Comparison of ENCODE assay signal across 16 cellular contexts in the genomic region with DNA sequence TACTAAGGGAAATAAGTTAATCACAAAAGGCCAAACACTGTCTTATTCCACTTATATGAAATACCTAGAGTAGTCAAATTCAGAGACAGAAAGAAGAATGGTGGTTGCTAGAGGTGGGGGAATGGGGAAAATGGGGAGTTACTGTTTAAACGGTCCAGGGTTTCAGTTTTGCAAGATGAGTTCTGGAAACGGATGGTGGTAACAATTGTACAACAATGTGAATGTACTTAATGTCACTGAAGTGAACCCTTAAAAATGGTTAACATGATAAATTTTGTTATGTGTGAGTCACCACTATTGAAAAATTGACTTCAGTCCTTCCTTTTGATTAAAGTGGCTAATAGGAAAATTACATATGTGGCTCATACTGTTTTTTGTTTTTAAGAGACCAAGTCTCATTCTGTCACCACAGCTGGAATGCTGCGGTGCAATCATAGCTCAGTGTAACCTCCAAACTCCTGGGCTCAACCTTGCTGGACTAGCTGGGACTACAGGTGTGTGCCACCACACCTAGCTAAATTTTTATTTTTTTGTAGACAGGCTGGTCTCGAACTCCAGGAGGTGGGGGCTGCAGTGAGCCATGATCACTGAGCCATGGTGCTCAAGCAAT. TPM values are rescaled to one million over a fixed set of nuclear protein-coding genes. Genes with fewer than 3 reads are reported as not detected.
DNase-seq lines count a peak whose midpoint lies in the region; ATAC-seq, FAIRE-seq and TF ChIP-seq lines count a peak whose summit lies in the region.
"Had no signal": no experiment of that assay in that cellular context is flagged by ENCODE, and none has a peak within 500 bp of the region (broad histone marks: within the 10 kb centered on the region; RNA-seq: fewer than 3 reads in every experiment).

No MANE protein-coding gene starts in this region.

- H3K9me2 ChIP-seq in MM.1S (replicated peaks; ENCODE audit: insufficient read depth, low read length) (no peaks in the 10 kb centered on the region), PC-3 (replicated peaks; ENCODE audit: low read length) (no peaks in the 10 kb centered on the region)
- H3K9me2 ChIP-seq: SK-N-SH had no signal

- TF ChIP-seq CTCF in HepG2 (CRISPR knock-in tag; IDR thresholded peaks at IDR 0.05) (no peak), right lobe of liver (IDR thresholded peaks at IDR 0.05) (no peak), MM.1S (IDR thresholded peaks at IDR 0.05; ENCODE audit: low read length) (no peak), PC-3 (conservative IDR thresholded peaks at IDR 0.05; ENCODE audit: low read depth, low read length) (no peak)

- no peak for TF ChIP-seq EP300 in HepG2 (IDR thresholded peaks at IDR 0.05; ENCODE audit: low read depth in 2 of 2, low read length in 2 of 2)
- TF ChIP-seq EP300 in HepG2 (CRISPR knock-in tag; IDR thresholded peaks at IDR 0.05; ENCODE audit: borderline replicate concordance) = no peak

- TF ChIP-seq RAD21 in HepG2 (CRISPR knock-in tag; IDR thresholded peaks at IDR 0.05) = no peak

- H3K36me3 ChIP-seq in HepG2 (replicated peaks in 1 of 2; ENCODE audit: control insufficient read depth in 1 of 2, insufficient read depth in 2 of 2, low read length in 2 of 2) (peaks cover 0 to 1% of the 10 kb centered on the region in 2 experiments; a peak in 1 of 5 replicates), right lobe of liver (no peaks in the 10 kb centered on the region), MM.1S (replicated peaks; ENCODE audit: insufficient read depth, low read length) (no peaks in the 10 kb centered on the region), PC-3 (ENCODE audit: low read depth, low read length) (no peaks in the 10 kb centered on the region)

- 80% methylated on average over 4 of the region's 4 CpGs for WGBS in HepG2 (ENCODE audit: low lambda C conversion rate)
- 47% methylated on average over 4 of the region's 4 CpGs for WGBS in right lobe of liver (ENCODE audit: insufficient coverage, low coverage, low lambda C conversion rate, missing lambda C conversion rate)

- H3K27ac ChIP-seq in HepG2 (ENCODE audit: extremely low read length, insufficient read depth, low read length) (no peak overlapping the region), right lobe of liver (no peak overlapping the region), MM.1S (ENCODE audit: low read length) (peak overlapping the region; percentile 31; the same call in 1 of the 2 replicates), PC-3 (ENCODE audit: low read length) (no peak overlapping the region)
- H3K27ac ChIP-seq: BLaER1, body of pancreas had no signal

- H3K27me3 ChIP-seq in HepG2 (ENCODE audit: control insufficient read depth in 1 of 2, insufficient read depth in 2 of 2, low read length in 2 of 2) (no peaks in the 10 kb centered on the region), right lobe of liver (no peaks in the 10 kb centered on the region), MM.1S (replicated peaks; ENCODE audit: insufficient read depth, low read length) (no peaks in the 10 kb centered on the region), PC-3 (ENCODE audit: low read length) (no peaks in the 10 kb centered on the region)
- H3K27me3 ChIP-seq: BLaER1, body of pancreas had no signal

- BruUV-seq in HepG2 (replicated peaks; lab: Mats Ljungman, UMichigan) = no TSS peak
- no TSS peak for BruUV-seq in PC-3 (replicated peaks; lab: Mats Ljungman, UMichigan)

- in situ Hi-C loops in HepG2 (cut with HindIII; ENCODE audit: extremely low pct_ligation_motif_present, low pct_unique_long_range_greater_than_20kb) = no loop called here

- H3K4me3 ChIP-seq in HepG2 (replicated peaks in 1 of 3; ENCODE audit: insufficient read depth in 1 of 3, low read depth in 2 of 3, low read length in 3 of 3) = no peak overlapping the region
- H3K4me3 ChIP-seq in right lobe of liver = no peak overlapping the region
- no peak overlapping the region for H3K4me3 ChIP-seq in MM.1S (ENCODE audit: low read length)
- no peak overlapping the region for H3K4me3 ChIP-seq in PC-3 (ENCODE audit: low read length)
- H3K4me3 ChIP-seq: BLaER1, body of pancreas had no signal

- intact Hi-C loops in HepG2 (cut with micrococcal nuclease; ENCODE audit: unreplicated experiment) (no loop called here), right lobe of liver (cut with DNase I) (no loop called here), PC-3 (cut with micrococcal nuclease) (no loop called here)

- no peak for FAIRE-seq in HepG2 (lab: Jason Lieb, UNC)

- H3K4me1 ChIP-seq in HepG2 (ENCODE audit: insufficient read depth, low read length) (peaks cover 32% of the 10 kb centered on the region), right lobe of liver (peaks cover 0 to 25% (median 2%) of the 10 kb centered on the region in 4 donors), MM.1S (ENCODE audit: low read length) (peaks cover 11% of the 10 kb centered on the region; the same call in 1 of the 2 replicates), PC-3 (ENCODE audit: insufficient read depth, low read length) (peaks cover 7% of the 10 kb centered on the region; the same call in 1 of the 2 replicates)
- H3K4me1 ChIP-seq: BLaER1 had no signal

- TF ChIP-seq POLR2A in HepG2 (IDR thresholded peaks at IDR 0.05; ENCODE audit: insufficient read depth in 1 of 2, low read depth in 2 of 2, low read length in 2 of 2) (no peak), right lobe of liver (IDR thresholded peaks at IDR 0.05) (no peak)

- POLR2A ChIA-PET in HepG2 (lab: Yijun Ruan, JAX) = interaction anchor here (3.0 kb wide), 1 partner anchor 9 kb away, joined by 13 read pairs; a partner anchor contains a TSS
- POLR2A ChIA-PET in PC-3 (lab: Charles Lee; ENCODE audit: unreplicated experiment) = no interaction called here

- H4K20me1 ChIP-seq in HepG2 (ENCODE audit: insufficient read depth, low read length) (peaks cover 86% of the 10 kb centered on the region), MM.1S (ENCODE audit: insufficient read depth, low read length) (peaks cover 86% of the 10 kb centered on the region), PC-3 (ENCODE audit: low read length) (peaks cover 85% of the 10 kb centered on the region)

- H3F3A ChIP-seq in MM.1S (ENCODE audit: insufficient read depth, low read length) (peaks cover 8% of the 10 kb centered on the region; the same call in 1 of the 2 replicates), PC-3 (ENCODE audit: low read length, unreplicated experiment) (no peaks in the 10 kb centered on the region)

- ATAC-seq in HepG2 = peak; percentile 37; the same call in 1 of the 3 replicates
- no peak for ATAC-seq in right lobe of liver
- peak; percentile 43 for ATAC-seq in GM21786 (IDR thresholded peaks at IDR 0.05; ENCODE audit: unreplicated experiment)
- ATAC-seq in HG03469 (IDR thresholded peaks at IDR 0.05; ENCODE audit: unreplicated experiment) = no peak
- no peak for ATAC-seq in PC-3
- ATAC-seq: body of pancreas had no signal

- CTCF ChIA-PET in HepG2 (lab: Yijun Ruan, JAX; ENCODE audit: low intra/inter-chr PET ratio, low total read pairs) (no interaction called here), PC-3 (lab: Charles Lee) (no interaction called here)

- H3K79me2 ChIP-seq in HepG2 (ENCODE audit: insufficient read depth, low read length) (peaks cover 97% of the 10 kb centered on the region), MM.1S (ENCODE audit: low read length) (peaks cover 99% of the 10 kb centered on the region), PC-3 (ENCODE audit: low read length) (peaks cover 100% of the 10 kb centered on the region)

- no peak for DNase-seq in HepG2 (ENCODE audit: low spot score)
- no peak for DNase-seq in right lobe of liver
- peak; percentile 14 for DNase-seq in MM.1S
- no peak for DNase-seq in effector CD8-positive, alpha-beta T cell (lab: John Stamatoyannopoulos, UW)
- no peak for DNase-seq in PC-3
- DNase-seq in activated effector memory CD4-positive, alpha-beta T cell treated with Interleukin-2 at 50 U/mL for 16 hours = no peak
- DNase-seq: activated CD4-positive, alpha-beta T cell treated with anti-CD3 and anti-CD28 coated beads for 4 hours; body of pancreas; hippocampal formation; NCI-H1105 treated with DMSO at 0.1 percent for 48 hours; NCI-H69; SK-N-SH; stimulated activated CD4-positive, alpha-beta T cell treated with anti-CD3 and anti-CD28 coated beads, Interleukin-4, amount 100 ng/mL, for 1 hour had no signal

- H3K4me2 ChIP-seq in HepG2 (ENCODE audit: low read depth, low read length) (no peak overlapping the region), MM.1S (ENCODE audit: low read depth, low read length) (peak overlapping the region; percentile 7; the same call in 1 of the 2 replicates), PC-3 (ENCODE audit: low read length) (no peak overlapping the region)
- H3K4me2 ChIP-seq: BLaER1, SK-N-SH had no signal

- H2AFZ ChIP-seq in HepG2 (ENCODE audit: low read length) (no peak overlapping the region), MM.1S (ENCODE audit: low read length) (no peak overlapping the region), PC-3 (ENCODE audit: low read length) (no peak overlapping the region)

- H3K9me3 ChIP-seq in HepG2 (ENCODE audit: low read length) = no peaks in the 10 kb centered on the region
- H3K9me3 ChIP-seq in right lobe of liver = no peaks in the 10 kb centered on the region
- H3K9me3 ChIP-seq in MM.1S (replicated peaks; ENCODE audit: insufficient read depth, low read length) = no peaks in the 10 kb centered on the region
- H3K9me3 ChIP-seq in PC-3 (ENCODE audit: low read length) = no peaks in the 10 kb centered on the region
- H3K9me3 ChIP-seq: BLaER1, body of pancreas, SK-N-SH had no signal

- H3K9ac ChIP-seq in HepG2 (ENCODE audit: insufficient read depth, low read depth, low read length) (no peak overlapping the region), MM.1S (ENCODE audit: low read length) (no peak overlapping the region), PC-3 (ENCODE audit: low read length) (no peak overlapping the region)
- H3K9ac ChIP-seq: BLaER1, SK-N-SH had no signal

RNA-seq across cellular contexts. Expression of a gene that starts 8.7 kb away (rescaled TPM):
- total RNA-seq in HepG2 (2016; rRNA removed; fragmentation: Illumina TruSeq; extraction: Trizol) (83.8 and 99.6 TPM in 2 replicates), right lobe of liver (10 to 100 TPM; 49.6 to 94.5 (median 66.0) TPM), PC-3 (2014; rRNA removed) (105 and 111 TPM in 2 replicates)
- total RNA-seq in HepG2 (2016; cell fraction: cytosol; rRNA removed; fragmentation: Illumina TruSeq; extraction: Trizol; ENCODE audit: low read depth) = 108 and 112 TPM in 2 replicates
- 84.3 and 103 TPM in 2 replicates for total RNA-seq in HepG2 (2016; cell fraction: insoluble cytoplasmic fraction; rRNA removed; fragmentation: Illumina TruSeq; extraction: Trizol)
- total RNA-seq in HepG2 (2016; cell fraction: membrane; rRNA removed; fragmentation: Illumina TruSeq; extraction: Trizol) = 88.3 and 91.3 TPM in 2 replicates
- 67.3 and 76.3 TPM in 2 replicates for total RNA-seq in HepG2 (2016; cell fraction: nucleus; rRNA removed; fragmentation: Illumina TruSeq; extraction: Trizol)
- polyA plus RNA-seq in HepG2 (2011; rRNA removed) = 78.1 and 85.7 TPM in 2 replicates
- polyA plus RNA-seq in HepG2 (2011; cell fraction: cytosol; rRNA removed) = 41.6 and 51.6 TPM in 2 replicates
- polyA plus RNA-seq in HepG2 (2011; cell fraction: nucleus; rRNA removed) = 37.0 and 39.5 TPM in 2 replicates
- polyA plus RNA-seq in HepG2 (2012) = 61.9 and 66.8 TPM in 2 replicates
- 9.8 and 12.9 TPM in 2 replicates for polyA plus RNA-seq in HepG2 (2016; cell fraction: cytosol; fragmentation: Illumina TruSeq; extraction: Trizol; ENCODE audit: low read depth)
- 96.5 and 97.5 TPM in 2 replicates for polyA plus RNA-seq in HepG2 (2016; cell fraction: insoluble cytoplasmic fraction; fragmentation: Illumina TruSeq; extraction: Trizol; ENCODE audit: low read depth)
- polyA plus RNA-seq in HepG2 (2016; cell fraction: membrane; fragmentation: Illumina TruSeq; extraction: Trizol; ENCODE audit: low read depth) = 29.4 and 30.1 TPM in 2 replicates
- 54.4 and 58.0 TPM in 2 replicates for polyA plus RNA-seq in HepG2 (2016; cell fraction: nucleus; fragmentation: Illumina TruSeq; extraction: Trizol; ENCODE audit: insufficient read depth, low read depth)
- 138 and 314 TPM in 2 replicates for polyA minus RNA-seq in HepG2 (2011; rRNA and poly(A)+ RNA removed; ENCODE audit: low replicate concordance)
- 92.2 and 96.8 TPM in 2 replicates for polyA minus RNA-seq in HepG2 (2011; cell fraction: cytosol; rRNA and poly(A)+ RNA removed)
- polyA minus RNA-seq in HepG2 (2011; cell fraction: nucleus; rRNA and poly(A)+ RNA removed) = 133 and 151 TPM in 2 replicates

Comparison
In these comparisons a context has a peak if more than half of its experiments do, and no peak if none do; other contexts are left out.
1. ATAC-seq: peak in HepG2 (single experiment) and GM21786 (single experiment); none in right lobe of liver (0 of 4), HG03469 (single experiment) and PC-3 (single experiment).